Comparison of ENCODE assay signal across 8 cellular contexts in genomic region chrX:133415276-133416105, GRCh38. TPM values are rescaled to one million over a fixed set of nuclear protein-coding genes. Genes with fewer than 3 reads are reported as not detected.
DNase-seq lines count a peak whose midpoint lies in the region; ATAC-seq and TF ChIP-seq lines count a peak whose summit lies in the region.

TSS of gene GPC4 (minus strand) at chrX:133415489. CDS start at chrX:133414965, 524 bp downstream.

- H3K27ac Mint-ChIP-seq in stimulated activated naive B cell treated with anti-CD40 and anti-IgM and Interleukin-4, amounts not matched to agents 10 μg/mL and 1 μg/mL and 100 μg/mL, for 72 hours = peak within 1 kb of the TSS; percentile 88
- H3K27ac Mint-ChIP-seq in HFFc6 = no peak within 1 kb of the TSS

- no peaks in the 10 kb centered on the region for H3K9me3 Mint-ChIP-seq in stimulated activated naive B cell treated with anti-CD40 and anti-IgM and Interleukin-4, amounts not matched to agents 10 μg/mL and 1 μg/mL and 100 μg/mL, for 72 hours
- no peaks in the 10 kb centered on the region; the same call in 1 of the 2 replicates for H3K9me3 Mint-ChIP-seq in HFFc6

- H3K36me3 ChIP-seq in brain microvascular endothelial cell (replicated peaks) (no peaks in the 10 kb centered on the region), kidney epithelial cell (ENCODE audit: control insufficient read depth, insufficient read depth, low read length) (no peaks in the 10 kb centered on the region)

- H3K27me3 Mint-ChIP-seq in stimulated activated naive B cell treated with anti-CD40 and anti-IgM and Interleukin-4, amounts not matched to agents 10 μg/mL and 1 μg/mL and 100 μg/mL, for 72 hours = peaks cover 33 to 40% of the 10 kb centered on the region in 2 donors
- peaks cover 2% of the 10 kb centered on the region; the same call in 1 of the 2 replicates for H3K27me3 Mint-ChIP-seq in HFFc6 (ENCODE audit: insufficient read depth)

- in situ Hi-C loops in brain microvascular endothelial cell (cut with HindIII; ENCODE audit: low pct_ligation_motif_present, low sequenced_read_pairs) = no loop called here

- H3K4me3 ChIP-seq in brain microvascular endothelial cell (ENCODE audit: low read depth, low read length) = peak within 1 kb of the TSS; percentile 50
- peak within 1 kb of the TSS; percentile 63 for H3K4me3 ChIP-seq in kidney epithelial cell (ENCODE audit: low read depth, low read length)

- H3K4me1 Mint-ChIP-seq in stimulated activated naive B cell treated with anti-CD40 and anti-IgM and Interleukin-4, amounts not matched to agents 10 μg/mL and 1 μg/mL and 100 μg/mL, for 72 hours = peaks cover 5% of the 10 kb centered on the region in 2 donors
- H3K4me1 Mint-ChIP-seq in HFFc6 (ENCODE audit: low read depth) = no peaks in the 10 kb centered on the region

- DNase-seq in NCI-H146 (lab: John Stamatoyannopoulos, UW) (peak; percentile 0), NCI-H146 treated with DMSO at 0.1 percent for 48 hours (lab: John Stamatoyannopoulos, UW; ENCODE audit: unreplicated experiment) (no peak), NCI-H1048 (lab: John Stamatoyannopoulos, UW) (peak; percentile 9), brain microvascular endothelial cell (peak; percentile 6), kidney epithelial cell (ENCODE audit: low read depth) (no peak), HFFc6 (no peak), superior temporal gyrus (ENCODE audit: extremely low spot score) (no peak)
- no peak for DNase-seq in stimulated activated naive B cell treated with anti-CD40 and anti-IgM and Interleukin-4, amounts not matched to agents 10 μg/mL and 1 μg/mL and 100 μg/mL, for 72 hours

- no peak within 1 kb of the TSS for H3K27ac ChIP-seq in brain microvascular endothelial cell

- ATAC-seq in stimulated activated naive B cell treated with anti-CD40 and anti-IgM and Interleukin-4, amounts not matched to agents 10 μg/mL and 1 μg/mL and 100 μg/mL, for 72 hours (replicated peaks) = peak; percentile 19 to 30

- H3K4me3 Mint-ChIP-seq in stimulated activated naive B cell treated with anti-CD40 and anti-IgM and Interleukin-4, amounts not matched to agents 10 μg/mL and 1 μg/mL and 100 μg/mL, for 72 hours = peak within 1 kb of the TSS; percentile 83 to 85
- H3K4me3 Mint-ChIP-seq in HFFc6 = no peak within 1 kb of the TSS

- peaks cover 0 to 3% of the 10 kb centered on the region in 2 donors for H3K36me3 Mint-ChIP-seq in stimulated activated naive B cell treated with anti-CD40 and anti-IgM and Interleukin-4, amounts not matched to agents 10 μg/mL and 1 μg/mL and 100 μg/mL, for 72 hours
- H3K36me3 Mint-ChIP-seq in HFFc6 (ENCODE audit: low read depth) = no peaks in the 10 kb centered on the region

- no peaks in the 10 kb centered on the region for H3K27me3 ChIP-seq in brain microvascular endothelial cell (replicated peaks)
- H3K27me3 ChIP-seq in kidney epithelial cell (ENCODE audit: control insufficient read depth, insufficient read depth, low read length) = no peaks in the 10 kb centered on the region

- TF ChIP-seq CTCF in brain microvascular endothelial cell (IDR thresholded peaks at IDR 0.05; ENCODE audit: low read depth, low read length, missing control alignments) (no peak), kidney epithelial cell (IDR thresholded peaks at IDR 0.05; ENCODE audit: insufficient read depth, low read length, poor library complexity, severe bottlenecking) (no peak), HFFc6 (IDR thresholded peaks at IDR 0.05) (no peak)

RNA-seq across cellular contexts. Expression of gene GPC4, which starts in this region (rescaled TPM):
- total RNA-seq in kidney epithelial cell = 33.1 and 34.7 TPM in 2 replicates
- total RNA-seq in HFFc6 (2021; fragmentation: NEBNext Ultra II Directional; extraction: Animal tissue kit (Norgen Biotek cat#: 25700)) = not detected

Comparison
In these comparisons a context has a peak if more than half of its experiments do, and no peak if none do; other contexts are left out.
1. RNA of gene GPC4 (total RNA-seq): 33.1 to 34.7 TPM in kidney epithelial cell; not detected in HFFc6; every median in the first group is over 10 times any median in the second.
2. DNase-seq: peak in NCI-H146 (single experiment), NCI-H1048 (single experiment) and brain microvascular endothelial cell (single experiment); none in NCI-H146 treated with DMSO at 0.1 percent for 48 hours (single experiment), kidney epithelial cell (single experiment), stimulated activated naive B cell treated with anti-CD40 and anti-IgM and Interleukin-4, amounts not matched to agents 10 μg/mL and 1 μg/mL and 100 μg/mL, for 72 hours (single experiment), HFFc6 (single experiment) and superior temporal gyrus (single experiment).